Comparison of ENCODE assay signal across 9 cellular contexts in the genomic region with DNA sequence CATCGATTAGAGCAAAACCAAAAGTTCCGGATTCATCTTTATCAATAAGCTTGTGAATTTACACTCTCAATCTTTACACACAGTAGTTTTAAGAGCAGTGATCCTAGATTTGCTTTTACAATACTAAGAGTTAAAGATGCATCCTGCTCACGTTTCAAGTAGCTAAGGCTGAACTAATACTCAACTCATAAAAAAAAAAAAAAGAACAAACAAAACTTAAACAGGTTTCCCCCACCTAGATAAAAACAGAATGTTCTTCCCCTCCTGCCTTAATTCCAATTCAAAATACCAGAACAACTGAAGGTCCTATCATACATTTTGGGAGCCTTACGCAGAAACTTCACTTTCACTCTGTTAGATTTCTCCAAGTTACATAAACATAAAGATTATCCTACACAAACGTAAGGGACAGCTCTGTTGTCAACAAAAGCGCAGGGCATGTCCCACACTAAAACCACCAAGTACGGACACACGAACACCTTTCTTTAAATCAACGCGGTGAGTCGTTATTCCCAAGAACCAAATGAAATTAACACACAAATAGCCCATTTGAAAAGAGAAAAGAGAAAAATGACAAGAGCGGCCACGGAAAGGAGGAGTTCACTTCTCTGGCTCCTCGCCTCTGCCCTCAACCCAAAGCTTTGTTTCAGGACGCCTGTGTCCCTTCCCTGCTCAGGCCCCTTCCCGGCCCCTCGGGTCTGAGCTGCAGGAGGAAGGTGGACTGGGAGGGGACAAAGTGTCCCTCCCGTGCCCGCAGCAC. TPM values are rescaled to one million over a fixed set of nuclear protein-coding genes. Genes with fewer than 3 reads are reported as not detected.
DNase-seq lines count a peak whose midpoint lies in the region; ATAC-seq, FAIRE-seq and TF ChIP-seq lines count a peak whose summit lies in the region.
"Had no signal": no experiment of that assay in that cellular context is flagged by ENCODE, and none has a peak within 500 bp of the region (broad histone marks: within the 10 kb centered on the region; RNA-seq: fewer than 3 reads in every experiment).

No MANE protein-coding gene starts in this region.

- no peaks in the 10 kb centered on the region for H3K9me3 ChIP-seq in sigmoid colon

- ATAC-seq in WTC11, result no peak
- no peak for ATAC-seq in GM19455 (IDR thresholded peaks at IDR 0.05; ENCODE audit: unreplicated experiment)
- ATAC-seq in GM18519 (IDR thresholded peaks at IDR 0.05; ENCODE audit: low FRiP score, unreplicated experiment), result no peak

- DNase-seq in A172 (ENCODE audit: low spot score) (peak; percentile 8), H54 (ENCODE audit: insufficient read length, low spot score) (no peak), WTC11 (ENCODE audit: low spot score) (no peak), fibroblast of villous mesenchyme (ENCODE audit: low read depth) (peak; percentile 45), sigmoid colon (no peak), NCI-H2107 treated with DMSO at 0.1 percent for 48 hours (lab: John Stamatoyannopoulos, UW; ENCODE audit: unreplicated experiment) (no peak)

- H3K4me3 Mint-ChIP-seq in WTC11, result peak overlapping the region; percentile 100

- no peaks in the 10 kb centered on the region for H3K9me3 Mint-ChIP-seq in WTC11

- peaks cover 0 to 11% (median 0%) of the 10 kb centered on the region in 4 donors for H3K36me3 ChIP-seq in sigmoid colon

- POLR2A ChIA-PET in WTC11 (lab: Charles Lee), result no interaction called here

- H3K27ac ChIP-seq in sigmoid colon, result peak overlapping the region; percentile 94 to 99 (median 98)

- TF ChIP-seq CTCF in WTC11 (IDR thresholded peaks at IDR 0.05) (no peak), fibroblast of villous mesenchyme (IDR thresholded peaks at IDR 0.05; ENCODE audit: insufficient read depth, low read depth, low read length) (no peak), sigmoid colon (IDR thresholded peaks at IDR 0.05) (no peak)

- WGBS in sigmoid colon, 2 donors, result 1% methylated on average over 19 of the region's 19 CpGs

- TF ChIP-seq EP300 in sigmoid colon (IDR thresholded peaks at IDR 0.05), result no peak

- peaks cover 28% of the 10 kb centered on the region for H3K4me1 Mint-ChIP-seq in WTC11

- no peaks in the 10 kb centered on the region for H3K27me3 Mint-ChIP-seq in WTC11 (ENCODE audit: low read depth)

- peaks cover 9% of the 10 kb centered on the region for H3K36me3 Mint-ChIP-seq in WTC11

- peak; percentile 67 for FAIRE-seq in H54 (lab: Jason Lieb, UNC)
- FAIRE-seq: frontal cortex had no signal

- no peaks in the 10 kb centered on the region for H3K27me3 ChIP-seq in sigmoid colon

- H3K27ac Mint-ChIP-seq in WTC11, result peak overlapping the region; percentile 36; the same call in 1 of the 2 replicates

- intact Hi-C loops in sigmoid colon (cut with DNase I), result loop anchor here (5.0 to 10.0 kb wide), 3 partner anchors 181 to 1657 kb away; a partner anchor contains a TSS

- TF ChIP-seq POLR2A in H54 (IDR thresholded peaks at IDR 0.05; ENCODE audit: low read depth, low read length) (no peak), sigmoid colon (IDR thresholded peaks at IDR 0.05) (no peak)

- peaks cover 0 to 50% (median 34%) of the 10 kb centered on the region in 4 donors for H3K4me1 ChIP-seq in sigmoid colon

- peak overlapping the region; percentile 73 for H3K4me3 ChIP-seq in fibroblast of villous mesenchyme (ENCODE audit: low read depth, low read length)
- peak overlapping the region; percentile 76 to 97 (median 97) for H3K4me3 ChIP-seq in sigmoid colon

- CTCF ChIA-PET in WTC11 (lab: Charles Lee), result interaction anchor here (1.0 kb wide), 1 partner anchor 10 kb away, joined by 3 read pairs; no protein-coding TSS in a partner anchor

TF ChIP-seq in WTC11, 78 proteins besides CTCF, POLR2A, EP300 and RAD21:
- TF ChIP-seq, protein P1, sequence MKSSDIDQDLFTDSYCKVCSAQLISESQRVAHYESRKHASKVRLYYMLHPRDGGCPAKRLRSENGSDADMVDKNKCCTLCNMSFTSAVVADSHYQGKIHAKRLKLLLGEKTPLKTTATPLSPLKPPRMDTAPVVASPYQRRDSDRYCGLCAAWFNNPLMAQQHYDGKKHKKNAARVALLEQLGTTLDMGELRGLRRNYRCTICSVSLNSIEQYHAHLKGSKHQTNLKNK (CRISPR knock-in tag; IDR thresholded peaks at IDR 0.05), result no peak
- no peak for TF ChIP-seq ATF1 (CRISPR knock-in tag; IDR thresholded peaks at IDR 0.05)
- no peak for TF ChIP-seq ETV6 (CRISPR knock-in tag; IDR thresholded peaks at IDR 0.05)
- TF ChIP-seq NR3C1 (CRISPR knock-in tag; conservative IDR thresholded peaks at IDR 0.05; ENCODE audit: low read depth), result no peak
- TF ChIP-seq GTF2I (CRISPR knock-in tag; conservative IDR thresholded peaks at IDR 0.05), result no peak
- TF ChIP-seq, protein P2, sequence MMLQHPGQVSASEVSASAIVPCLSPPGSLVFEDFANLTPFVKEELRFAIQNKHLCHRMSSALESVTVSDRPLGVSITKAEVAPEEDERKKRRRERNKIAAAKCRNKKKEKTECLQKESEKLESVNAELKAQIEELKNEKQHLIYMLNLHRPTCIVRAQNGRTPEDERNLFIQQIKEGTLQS (CRISPR knock-in tag; conservative IDR thresholded peaks at IDR 0.05), result no peak
- TF ChIP-seq, protein P3, sequence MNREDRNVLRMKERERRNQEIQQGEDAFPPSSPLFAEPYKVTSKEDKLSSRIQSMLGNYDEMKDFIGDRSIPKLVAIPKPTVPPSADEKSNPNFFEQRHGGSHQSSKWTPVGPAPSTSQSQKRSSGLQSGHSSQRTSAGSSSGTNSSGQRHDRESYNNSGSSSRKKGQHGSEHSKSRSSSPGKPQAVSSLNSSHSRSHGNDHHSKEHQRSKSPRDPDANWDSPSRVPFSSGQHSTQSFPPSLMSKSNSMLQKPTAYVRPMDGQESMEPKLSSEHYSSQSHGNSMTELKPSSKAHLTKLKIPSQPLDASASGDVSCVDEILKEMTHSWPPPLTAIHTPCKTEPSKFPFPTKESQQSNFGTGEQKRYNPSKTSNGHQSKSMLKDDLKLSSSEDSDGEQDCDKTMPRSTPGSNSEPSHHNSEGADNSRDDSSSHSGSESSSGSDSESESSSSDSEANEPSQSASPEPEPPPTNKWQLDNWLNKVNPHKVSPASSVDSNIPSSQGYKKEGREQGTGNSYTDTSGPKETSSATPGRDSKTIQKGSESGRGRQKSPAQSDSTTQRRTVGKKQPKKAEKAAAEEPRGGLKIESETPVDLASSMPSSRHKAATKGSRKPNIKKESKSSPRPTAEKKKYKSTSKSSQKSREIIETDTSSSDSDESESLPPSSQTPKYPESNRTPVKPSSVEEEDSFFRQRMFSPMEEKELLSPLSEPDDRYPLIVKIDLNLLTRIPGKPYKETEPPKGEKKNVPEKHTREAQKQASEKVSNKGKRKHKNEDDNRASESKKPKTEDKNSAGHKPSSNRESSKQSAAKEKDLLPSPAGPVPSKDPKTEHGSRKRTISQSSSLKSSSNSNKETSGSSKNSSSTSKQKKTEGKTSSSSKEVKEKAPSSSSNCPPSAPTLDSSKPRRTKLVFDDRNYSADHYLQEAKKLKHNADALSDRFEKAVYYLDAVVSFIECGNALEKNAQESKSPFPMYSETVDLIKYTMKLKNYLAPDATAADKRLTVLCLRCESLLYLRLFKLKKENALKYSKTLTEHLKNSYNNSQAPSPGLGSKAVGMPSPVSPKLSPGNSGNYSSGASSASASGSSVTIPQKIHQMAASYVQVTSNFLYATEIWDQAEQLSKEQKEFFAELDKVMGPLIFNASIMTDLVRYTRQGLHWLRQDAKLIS (CRISPR knock-in tag; IDR thresholded peaks at IDR 0.05; ENCODE audit: borderline replicate concordance), result no peak
- TF ChIP-seq, protein P4, sequence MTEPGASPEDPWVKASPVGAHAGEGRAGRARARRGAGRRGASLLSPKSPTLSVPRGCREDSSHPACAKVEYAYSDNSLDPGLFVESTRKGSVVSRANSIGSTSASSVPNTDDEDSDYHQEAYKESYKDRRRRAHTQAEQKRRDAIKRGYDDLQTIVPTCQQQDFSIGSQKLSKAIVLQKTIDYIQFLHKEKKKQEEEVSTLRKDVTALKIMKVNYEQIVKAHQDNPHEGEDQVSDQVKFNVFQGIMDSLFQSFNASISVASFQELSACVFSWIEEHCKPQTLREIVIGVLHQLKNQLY (CRISPR knock-in tag; IDR thresholded peaks at IDR 0.05), result no peak
- TF ChIP-seq CREB1 (CRISPR knock-in tag; IDR thresholded peaks at IDR 0.05), result no peak
- TF ChIP-seq GRHL2 (CRISPR knock-in tag; IDR thresholded peaks at IDR 0.05; ENCODE audit: insufficient replicate concordance, severe bottlenecking), result no peak
- TF ChIP-seq MYBL2 (CRISPR knock-in tag; IDR thresholded peaks at IDR 0.05), result no peak

RNA-seq across cellular contexts. Expression of a gene that starts 0.9 kb away (rescaled TPM):
- total RNA-seq in A172 (2014; rRNA removed; shearing (Covaris generic)), result 21.1 and 36.6 TPM in 2 replicates
- total RNA-seq in WTC11 (2021) (19.8 to 20.3 TPM (median 19.8 TPM) in 3 replicates), fibroblast of villous mesenchyme (39.0 and 40.6 TPM in 2 replicates), sigmoid colon (10 to 100 TPM; 27.4 to 55.9 (median 48.3) TPM)
- polyA plus RNA-seq in sigmoid colon, result 10 to 100 TPM in 2 of 3 donors, 1 to 10 TPM in 1; 9.6 to 16.6 (median 15.2) TPM

Comparison
In these comparisons a context has a peak if more than half of its experiments do, and no peak if none do; other contexts are left out.
1. DNase-seq: peak in A172 (single experiment) and fibroblast of villous mesenchyme (single experiment); none in H54 (single experiment), WTC11 (single experiment), sigmoid colon (single experiment) and NCI-H2107 treated with DMSO at 0.1 percent for 48 hours (single experiment).